Comparison of ENCODE assay signal across 17 cellular contexts in genomic region chr19:36110487-36111199, GRCh38. TPM values are rescaled to one million over a fixed set of nuclear protein-coding genes. Genes with fewer than 3 reads are reported as not detected.
DNase-seq lines count a peak whose midpoint lies in the region; ATAC-seq and TF ChIP-seq lines count a peak whose summit lies in the region.
"Had no signal": no experiment of that assay in that cellular context is flagged by ENCODE, and none has a peak within 500 bp of the region (broad histone marks: within the 10 kb centered on the region; RNA-seq: fewer than 3 reads in every experiment).

TSS of gene OVOL3 (plus strand) at chr19:36111143. CDS start at chr19:36111203, 60 bp downstream.

- H3K79me2 ChIP-seq in H9 (ENCODE audit: insufficient read depth, low read length): no peaks in the 10 kb centered on the region; the same call in 1 of the 2 replicates

- no peak within 1 kb of the TSS for H2BK20ac ChIP-seq in H9 (ENCODE audit: low read depth, low read length, poor library complexity, severe bottlenecking)

- no peaks in the 10 kb centered on the region for H3K27me3 ChIP-seq in H9 (ENCODE audit: insufficient read depth, low read length)
- H3K27me3 ChIP-seq: foreskin keratinocyte, left lung, upper lobe of right lung had no signal

- peaks cover 9% of the 10 kb centered on the region for H3K23me2 ChIP-seq in H9 (ENCODE audit: insufficient read length, low read depth, low read length, poor library complexity, severe bottlenecking)

- H4K91ac ChIP-seq in H9 (ENCODE audit: insufficient read length, low read depth, low read length): no peak within 1 kb of the TSS

- H4K20me1 ChIP-seq in H9 (ENCODE audit: control insufficient read depth, insufficient read depth, insufficient read length): no peaks in the 10 kb centered on the region

- no peak for TF ChIP-seq CTCF in H9 (conservative IDR thresholded peaks at IDR 0.05)
- TF ChIP-seq CTCF in activated B cell treated with CpG ODN at 0.5 μM for 24 hours (IDR thresholded peaks at IDR 0.05): no peak
- no peak for TF ChIP-seq CTCF in nephron (IDR thresholded peaks at IDR 0.05; ENCODE audit: unreplicated experiment in 3 of 3)
- no peak for TF ChIP-seq CTCF in mucosa of descending colon (IDR thresholded peaks at IDR 0.05)

- H2AK5ac ChIP-seq in H9 (ENCODE audit: insufficient read length, low read length): no peak within 1 kb of the TSS

- H3K4me1 ChIP-seq in H9 (ENCODE audit: insufficient read depth, low read length): peaks cover 2% of the 10 kb centered on the region; the same call in 1 of the 2 replicates
- peaks cover 7% of the 10 kb centered on the region for H3K4me1 ChIP-seq in mucosa of descending colon (ENCODE audit: low read depth)
- H3K4me1 ChIP-seq: foreskin keratinocyte, upper lobe of right lung had no signal

- no peak within 1 kb of the TSS for H4K5ac ChIP-seq in H9 (ENCODE audit: insufficient read length, low read depth, low read length)

- H3K9me3 ChIP-seq in H9 (ENCODE audit: control insufficient read depth, low read depth, low read length): no peaks in the 10 kb centered on the region
- no peaks in the 10 kb centered on the region for H3K9me3 ChIP-seq in mucosa of descending colon
- H3K9me3 ChIP-seq: left lung, upper lobe of right lung had no signal

- H3K4me3 ChIP-seq in mucosa of descending colon: no peak within 1 kb of the TSS
- H3K4me3 ChIP-seq: left lung, PC-9, smooth muscle cell, upper lobe of right lung had no signal

- H3K36me3 Mint-ChIP-seq in H9 (ENCODE audit: insufficient read depth in 1 of 3, low read depth in 3 of 3) (peaks cover 11 to 45% (median 33%) of the 10 kb centered on the region in 3 experiments; a peak in 6 of 7 replicates), activated B cell treated with CpG ODN at 0.5 μM for 24 hours (ENCODE audit: low read depth) (peaks cover 38% of the 10 kb centered on the region), nephron (ENCODE audit: low read depth) (peaks cover 26% of the 10 kb centered on the region)

- H2AFZ ChIP-seq in H9 (ENCODE audit: low read length): no peak within 1 kb of the TSS
- H2AFZ ChIP-seq: PC-9 had no signal

- no peak within 1 kb of the TSS for H4K8ac ChIP-seq in H9 (replicated peaks; ENCODE audit: insufficient read length, low read depth, low read length)

- H2BK12ac ChIP-seq in H9 (ENCODE audit: insufficient read length, low read depth, low read length): no peak within 1 kb of the TSS

- no peak within 1 kb of the TSS for H2BK5ac ChIP-seq in H9 (ENCODE audit: insufficient read length, low read length)

- no peak within 1 kb of the TSS for H3T11ph ChIP-seq in H9 (ENCODE audit: low read length)

- no peak within 1 kb of the TSS for H3K18ac ChIP-seq in H9 (ENCODE audit: insufficient read length, low read depth, low read length)

- no peak within 1 kb of the TSS for H2BK120ac ChIP-seq in H9 (ENCODE audit: low read depth, low read length, poor library complexity, severe bottlenecking)

- peak within 1 kb of the TSS; percentile 8 to 60; a peak in 3 of 5 replicates for H3K4me3 Mint-ChIP-seq in H9
- peak within 1 kb of the TSS; percentile 32 for H3K4me3 Mint-ChIP-seq in activated B cell treated with CpG ODN at 0.5 μM for 24 hours
- peak within 1 kb of the TSS; percentile 69 to 96 (median 75) for H3K4me3 Mint-ChIP-seq in nephron

- H3K79me1 ChIP-seq in H9 (ENCODE audit: insufficient read depth, low read depth, low read length, poor library complexity, severe bottlenecking): no peaks in the 10 kb centered on the region

- peaks cover 4% of the 10 kb centered on the region for H3K36me3 ChIP-seq in mucosa of descending colon (ENCODE audit: low read depth)

- intact Hi-C loops in activated B cell treated with CpG ODN at 0.5 μM for 24 hours (cut with micrococcal nuclease): loop anchor here (10.0 kb wide), 4 partner anchors 176 to 1544 kb away; partner anchors contain the start of genes COX6B1, ETV2, IGFLR1 and LIN37
- intact Hi-C loops in mucosa of descending colon (cut with DNase I, micrococcal nuclease): no loop called here

- H3K27me3 Mint-ChIP-seq in H9 (ENCODE audit: low read depth) (peaks cover 3% of the 10 kb centered on the region), activated B cell treated with CpG ODN at 0.5 μM for 24 hours (no peaks in the 10 kb centered on the region), nephron (ENCODE audit: low read depth) (no peaks in the 10 kb centered on the region)

- H3K27ac Mint-ChIP-seq in H9: peak within 1 kb of the TSS in 2 of 3 experiments; percentile 47 to 93; a peak in 5 of 7 replicates
- H3K27ac Mint-ChIP-seq in activated B cell treated with CpG ODN at 0.5 μM for 24 hours: peak within 1 kb of the TSS; percentile 11
- no peak within 1 kb of the TSS for H3K27ac Mint-ChIP-seq in nephron

- no peak within 1 kb of the TSS for H3K4ac ChIP-seq in H9 (ENCODE audit: low read depth, low read length)

- H3K23ac ChIP-seq in H9 (ENCODE audit: insufficient read length, low read depth, low read length): no peak within 1 kb of the TSS

- H3K4me1 Mint-ChIP-seq in H9 (peaks cover 36 to 43% of the 10 kb centered on the region in 2 experiments), activated B cell treated with CpG ODN at 0.5 μM for 24 hours (peaks cover 25% of the 10 kb centered on the region), nephron (peaks cover 19% of the 10 kb centered on the region)

- no peak within 1 kb of the TSS for H3K56ac ChIP-seq in H9 (ENCODE audit: insufficient read length, low read depth, low read length)

- H2BK15ac ChIP-seq in H9 (ENCODE audit: low read depth, low read length): no peak within 1 kb of the TSS

- no CpG with 5 or more reads among the region's 1 CpG for WGBS in H9 (ENCODE audit: extremely low coverage, insufficient read length, low lambda C conversion rate)

- POLR2A ChIA-PET in activated B cell treated with CpG ODN at 0.5 μM for 24 hours (lab: Charles Lee): no interaction called here

- CTCF ChIA-PET in activated B cell treated with CpG ODN at 0.5 μM for 24 hours (lab: Charles Lee): no interaction called here

- no peak within 1 kb of the TSS for H3K4me2 ChIP-seq in H9 (ENCODE audit: insufficient read depth, insufficient read length, low read length)
- H3K4me2 ChIP-seq: PC-9, smooth muscle cell had no signal

- H3K9me3 Mint-ChIP-seq in H9: no peaks in the 10 kb centered on the region; a peak in 1 of 5 replicates
- no peaks in the 10 kb centered on the region for H3K9me3 Mint-ChIP-seq in activated B cell treated with CpG ODN at 0.5 μM for 24 hours
- H3K9me3 Mint-ChIP-seq in nephron: no peaks in the 10 kb centered on the region

- no peak within 1 kb of the TSS for H3K27ac ChIP-seq in H9 (ENCODE audit: insufficient read length, low read depth, low read length)
- H3K27ac ChIP-seq: foreskin keratinocyte, left lung, PC-9, upper lobe of right lung had no signal

- no peak for ATAC-seq in activated B cell treated with CpG ODN at 0.5 μM for 24 hours (ENCODE audit: low read depth)
- no peak for ATAC-seq in mucosa of descending colon
- ATAC-seq in GM18517 (IDR thresholded peaks at IDR 0.05; ENCODE audit: unreplicated experiment): no peak
- no peak for ATAC-seq in GM19463 (IDR thresholded peaks at IDR 0.05; ENCODE audit: unreplicated experiment)
- ATAC-seq: foreskin keratinocyte, left lung, upper lobe of right lung had no signal

- DNase-seq in NCI-H2171 treated with DMSO at 0.1 percent for 48 hours (lab: John Stamatoyannopoulos, UW): peak; percentile 26
- DNase-seq in NCI-H2171 (lab: John Stamatoyannopoulos, UW): no peak
- peak; percentile 80 for DNase-seq in H9
- no peak for DNase-seq in activated B cell treated with CpG ODN at 0.5 μM for 24 hours
- no peak for DNase-seq in mucosa of descending colon
- DNase-seq: activated CD4-positive, alpha-beta T cell treated with anti-CD3 and anti-CD28 coated beads, Interleukin-2, amount 50 U/mL, for 48 hours; foreskin keratinocyte; Kasumi-1; left lung; NCI-H1417; NCI-H510A treated with DMSO at 0.1 percent for 48 hours; PC-9; upper lobe of right lung had no signal

- H3K14ac ChIP-seq in H9 (ENCODE audit: insufficient read depth, low read length): no peak within 1 kb of the TSS

- no peak within 1 kb of the TSS for H3K9ac ChIP-seq in H9 (ENCODE audit: extremely low read depth, insufficient read length, low read length)

RNA-seq across cellular contexts. Expression of gene OVOL3, which starts in this region (rescaled TPM):
- total RNA-seq in H9 (2021): not detected in 2 replicates
- total RNA-seq in activated B cell treated with CpG ODN at 0.5 μM for 24 hours: not detected in 2 replicates
- total RNA-seq in mucosa of descending colon: not detected
- total RNA-seq: foreskin keratinocyte, left lung, PC-9, smooth muscle cell, upper lobe of right lung had no signal

Comparison
In these comparisons a context has a peak if more than half of its experiments do, and no peak if none do; other contexts are left out.
1. Peak in DNase-seq in H9; RNA of the gene not detected or under 1 TPM.
2. H3K27ac Mint-ChIP-seq: peak in H9 (2 of 3) and activated B cell treated with CpG ODN at 0.5 μM for 24 hours (single experiment); none in nephron (0 of 3).
3. Peak in every context shown above with its lines, with median percentiles within 50 percentile points of each other: H3K4me3 Mint-ChIP-seq.